21 cellular contexts compared by ENCODE assay signal in the genomic region with DNA sequence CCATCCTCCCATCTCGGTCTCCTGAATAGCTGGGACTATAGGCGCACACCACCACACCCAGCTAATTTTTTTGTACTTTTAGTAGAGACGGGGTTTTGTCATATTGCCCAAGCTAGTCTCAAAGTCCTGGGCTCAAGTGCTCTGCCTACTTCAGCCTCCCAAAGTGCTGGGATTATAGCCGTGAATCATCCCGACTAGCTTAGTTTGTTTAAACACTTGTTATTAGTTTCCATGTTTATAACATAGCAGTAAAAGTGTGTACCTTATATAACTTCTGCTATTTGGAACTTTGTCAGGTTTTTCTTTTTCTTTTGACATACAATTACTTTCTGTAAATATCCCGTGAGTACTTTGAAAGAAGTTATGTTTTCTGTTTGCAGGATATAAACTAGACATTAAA.
"Had no signal": no experiment of that assay in that cellular context is flagged by ENCODE, and none has a peak within 500 bp of the region (broad histone marks: within the 10 kb centered on the region; RNA-seq: fewer than 3 reads in every experiment).

No MANE protein-coding gene starts in this region.

- H3K9me3 ChIP-seq: ascending aorta, heart right ventricle, sigmoid colon, thyroid gland had no signal

- ATAC-seq: activated naive CD4-positive, alpha-beta T cell treated with anti-CD3 and anti-CD28 coated beads, Interleukin-2, amount 50 U/mL, for 72 hours; activated T-helper 17 cell treated with anti-CD3 and anti-CD28 coated beads, Interleukin-2, amount 50 U/mL, for 72 hours; heart right ventricle; left lobe of liver; natural killer cell treated with Interleukin-12 subunit alpha and Interleukin-12 subunit beta and Interleukin-15 and Interleukin-18, amount 100 ng/mL, for 72 hours had no signal

- FAIRE-seq: kidney had no signal

- H3K4me1 ChIP-seq: ascending aorta had no signal

- H3K36me3 ChIP-seq: ascending aorta, brain microvascular endothelial cell, heart right ventricle, sigmoid colon, thyroid gland had no signal

- H3K27ac ChIP-seq: ascending aorta, brain microvascular endothelial cell, coronary artery, heart right ventricle, thyroid gland had no signal

- DNase-seq: activated CD4-positive, alpha-beta T cell treated with anti-CD3 and anti-CD28 coated beads for 1 hour; activated CD4-positive, alpha-beta T cell treated with anti-CD3 and anti-CD28 coated beads, Interleukin-2, amount 50 U/mL, for 1 hour; activated CD8-positive, alpha-beta memory T cell treated with anti-CD3 and anti-CD28 coated beads for 24 hours; activated CD8-positive, alpha-beta memory T cell treated with anti-CD3 and anti-CD28 coated beads, Interleukin-2, amount 50 U/mL, for 4 hours; activated T-cell treated with anti-CD3 and anti-CD28 coated beads, Interleukin-2, amount 50 U/mL, for 24 hours; brain microvascular endothelial cell; endodermal cell; heart right ventricle; kidney; retina; sigmoid colon; stimulated activated CD4-positive, alpha-beta T cell treated with anti-CD3 and anti-CD28 coated beads, Interleukin-4, amount 100 ng/mL, for 24 hours; substantia nigra; T-helper 1 cell had no signal

- H3K27me3 ChIP-seq: ascending aorta, brain microvascular endothelial cell, heart right ventricle, sigmoid colon, thyroid gland had no signal

- H3K4me3 ChIP-seq: ascending aorta, coronary artery, heart right ventricle, sigmoid colon, thyroid gland had no signal
